ENCODE assay signal across 15 cellular contexts in genomic region chr11:62013266-62014157, GRCh38. TPM values are rescaled to one million over a fixed set of nuclear protein-coding genes. Genes with fewer than 3 reads are reported as not detected.
A peak's percentile ranks its signal among the peaks of the same experiment; 100 is the strongest.
DNase-seq lines count a peak whose midpoint lies in the region; ATAC-seq, FAIRE-seq and TF ChIP-seq lines count a peak whose summit lies in the region.
"Had no signal": no experiment of that assay in that cellular context is flagged by ENCODE, and none has a peak within 500 bp of the region (broad histone marks: within the 10 kb centered on the region; RNA-seq: fewer than 3 reads in every experiment).

No MANE protein-coding gene starts in this region.

- H3K9me3 ChIP-seq in HCT116 (ENCODE audit: control insufficient read depth in 1 of 2, insufficient read depth in 1 of 2, low read depth in 1 of 2, low read length in 2 of 2): no peaks in the 10 kb centered on the region
- H3K9me3 ChIP-seq in breast epithelium: no peaks in the 10 kb centered on the region
- H3K9me3 ChIP-seq in HepG2 (ENCODE audit: low read length): no peaks in the 10 kb centered on the region
- no peaks in the 10 kb centered on the region for H3K9me3 ChIP-seq in psoas muscle
- H3K9me3 ChIP-seq: left ventricle myocardium inferior had no signal

- no peaks in the 10 kb centered on the region for H3K36me3 ChIP-seq in HCT116 (ENCODE audit: control insufficient read depth in 1 of 2, insufficient read depth in 2 of 2, low read length in 2 of 2)
- no peaks in the 10 kb centered on the region for H3K36me3 ChIP-seq in breast epithelium
- no peaks in the 10 kb centered on the region for H3K36me3 ChIP-seq in HepG2 (replicated peaks in 1 of 2; ENCODE audit: control insufficient read depth in 1 of 2, insufficient read depth in 2 of 2, low read length in 2 of 2)
- H3K36me3 ChIP-seq in psoas muscle (ENCODE audit: insufficient read depth in 1 of 2, low read depth in 1 of 2): no peaks in the 10 kb centered on the region
- H3K36me3 ChIP-seq: left ventricle myocardium inferior, neural progenitor cell had no signal

- DNase-seq in AG09319 (ENCODE audit: extremely low read depth, low read depth) (peak; percentile 39), HCT116 (ENCODE audit: low read depth, low spot score) (no peak), breast epithelium (ENCODE audit: low spot score in 2 of 2) (peak; percentile 84 to 89), HepG2 (ENCODE audit: low spot score) (no peak), psoas muscle (no peak), NCI-H1436 treated with DMSO at 0.1 percent for 48 hours (lab: John Stamatoyannopoulos, UW) (no peak)
- DNase-seq: activated CD8-positive, alpha-beta memory T cell treated with anti-CD3 and anti-CD28 coated beads, Interleukin-2, amount 10 ng/mL, durations not matched to agents 7 days and 5 days; activated naive CD8-positive, alpha-beta T cell treated with anti-CD3 and anti-CD28 coated beads, Interleukin-2, amount 10 ng/mL, durations not matched to agents 7 days and 5 days; dermis blood vessel endothelial cell; left ventricle myocardium inferior; MV-4-11 had no signal

- intact Hi-C loops in HCT116 (cut with micrococcal nuclease): no loop called here
- intact Hi-C loops in breast epithelium (cut with DNase I; ENCODE audit: low total_unique reads): no loop called here
- intact Hi-C loops in HepG2 (cut with micrococcal nuclease; ENCODE audit: unreplicated experiment): no loop called here
- intact Hi-C loops in psoas muscle (cut with DNase I): no loop called here

- TF ChIP-seq POLR2A in HCT116 (IDR thresholded peaks at IDR 0.05; ENCODE audit: borderline replicate concordance, extremely low read depth, insufficient read depth, insufficient read length): no peak
- TF ChIP-seq POLR2A in breast epithelium (IDR thresholded peaks at IDR 0.05): no peak
- TF ChIP-seq POLR2A in HepG2 (IDR thresholded peaks at IDR 0.05; ENCODE audit: insufficient read depth in 1 of 2, low read depth in 2 of 2, low read length in 2 of 2): no peak

- H3K4me1 ChIP-seq in HCT116 (ENCODE audit: control insufficient read depth in 1 of 2, insufficient read depth in 2 of 2, low read length in 2 of 2) (peaks cover 17 to 20% of the 10 kb centered on the region in 2 experiments), breast epithelium (no peaks in the 10 kb centered on the region), HepG2 (ENCODE audit: insufficient read depth, low read length) (peaks cover 71% of the 10 kb centered on the region), psoas muscle (no peaks in the 10 kb centered on the region)
- H3K4me1 ChIP-seq: left ventricle myocardium inferior had no signal

- ATAC-seq in HCT116 (peak; percentile 21; the same call in 1 of the 2 replicates), HepG2 (no peak), GM18519 (IDR thresholded peaks at IDR 0.05; ENCODE audit: low FRiP score, unreplicated experiment) (no peak), GM21529 (IDR thresholded peaks at IDR 0.05; ENCODE audit: unreplicated experiment) (no peak), psoas muscle (no peak)
- ATAC-seq: activated CD8-positive, alpha-beta memory T cell treated with anti-CD3 and anti-CD28 coated beads, Interleukin-2, amount 10 ng/mL, durations not matched to agents 7 days and 5 days had no signal

- BruUV-seq in HCT116 (replicated peaks; lab: Mats Ljungman, UMichigan): no TSS peak
- BruUV-seq in HepG2 (replicated peaks; lab: Mats Ljungman, UMichigan): no TSS peak

- CTCF ChIA-PET in HCT116 (lab: Charles Lee) (no interaction called here), HepG2 (lab: Yijun Ruan, JAX; ENCODE audit: low intra/inter-chr PET ratio, low total read pairs) (no interaction called here)

- in situ Hi-C loops in HepG2 (cut with HindIII; ENCODE audit: extremely low pct_ligation_motif_present, low pct_unique_long_range_greater_than_20kb): no loop called here

- RAD21 ChIA-PET in HCT116 (lab: Charles Lee; ENCODE audit: low non-redundant PET in 1 of 2, low total read pairs in 2 of 2, uncharacterized antibody in 2 of 2, unreplicated experiment in 2 of 2): interaction anchor here in 1 of 2 experiments (0.6 kb wide), 1 partner anchor 30 kb away, joined by 4 read pairs; no protein-coding TSS in a partner anchor

- no peak for FAIRE-seq in HepG2 (lab: Jason Lieb, UNC)
- FAIRE-seq: TTC549 had no signal

- no peak overlapping the region for H2AFZ ChIP-seq in HCT116 (ENCODE audit: low read depth, low read length, poor library complexity, severe bottlenecking)
- no peak overlapping the region for H2AFZ ChIP-seq in HepG2 (ENCODE audit: low read length)
- H2AFZ ChIP-seq: neural progenitor cell had no signal

- H3K27me3 ChIP-seq in HCT116 (ENCODE audit: insufficient read depth, low read length) (no peaks in the 10 kb centered on the region), breast epithelium (no peaks in the 10 kb centered on the region), HepG2 (ENCODE audit: control insufficient read depth in 1 of 2, insufficient read depth in 2 of 2, low read length in 2 of 2) (no peaks in the 10 kb centered on the region), psoas muscle (ENCODE audit: insufficient read depth in 3 of 3, low read length in 2 of 3) (no peaks in the 10 kb centered on the region)
- H3K27me3 ChIP-seq: neural progenitor cell had no signal

- TF ChIP-seq CTCF in AG09319 (IDR thresholded peaks at IDR 0.05; ENCODE audit: low read depth, low read length) (no peak), HCT116 (IDR thresholded peaks at IDR 0.05 in 2 of 3, conservative IDR thresholded peaks at IDR 0.05 in 1 of 3; ENCODE audit: borderline replicate concordance in 1 of 3, insufficient read depth in 1 of 3, low read depth in 2 of 3, low read length in 2 of 3) (no peak), breast epithelium (IDR thresholded peaks at IDR 0.05) (no peak), HepG2 (CRISPR knock-in tag; IDR thresholded peaks at IDR 0.05) (no peak), psoas muscle (IDR thresholded peaks at IDR 0.05) (no peak)

- POLR2A ChIA-PET in HCT116 (lab: Charles Lee): interaction anchor here (0.6 to 1.3 kb wide), 5 partner anchors 9 to 50 kb away, joined by 3 to 4 read pairs (median 4); no protein-coding TSS in a partner anchor
- POLR2A ChIA-PET in HepG2 (lab: Yijun Ruan, JAX): interaction anchor here (0.6 to 5.2 kb wide), 11 partner anchors 12 to 90 kb away, joined by 3 to 59 read pairs (median 6); partner anchors contain the start of gene FTH1

- no peak overlapping the region for H3K4me3 ChIP-seq in HCT116 (replicated peaks in 1 of 2; ENCODE audit: low read depth in 1 of 2, low read length in 2 of 2)
- H3K4me3 ChIP-seq in breast epithelium: peak overlapping the region in 1 of 3 donors; percentile 53
- H3K4me3 ChIP-seq in HepG2 (replicated peaks in 1 of 3; ENCODE audit: insufficient read depth in 1 of 3, low read depth in 2 of 3, low read length in 3 of 3): peak overlapping the region in 1 of 3 experiments; percentile 44; a peak in 1 of 6 replicates
- H3K4me3 ChIP-seq in psoas muscle: no peak overlapping the region
- H3K4me3 ChIP-seq: left ventricle myocardium inferior, neural progenitor cell had no signal

- no peaks in the 10 kb centered on the region for H3K9me2 ChIP-seq in HCT116 (ENCODE audit: insufficient read depth)

- TF ChIP-seq EP300 in HepG2 (IDR thresholded peaks at IDR 0.05; ENCODE audit: low read depth in 2 of 2, low read length in 2 of 2) (no peak), HepG2 (CRISPR knock-in tag; IDR thresholded peaks at IDR 0.05; ENCODE audit: borderline replicate concordance) (no peak)

- 85% methylated on average over 9 of the region's 13 CpGs for WGBS in HepG2 (ENCODE audit: low lambda C conversion rate)
- 51 to 58% (median 57%) methylated on average over 13 of the region's 13 CpGs for WGBS in psoas muscle, 3 donors

- no peak for TF ChIP-seq RAD21 in HCT116 (IDR thresholded peaks at IDR 0.05; ENCODE audit: low read depth)
- no peak for TF ChIP-seq RAD21 in HepG2 (CRISPR knock-in tag; IDR thresholded peaks at IDR 0.05)

- H3K4me2 ChIP-seq in HCT116 (ENCODE audit: low read length) (peak overlapping the region; percentile 40), HepG2 (ENCODE audit: low read depth, low read length) (peak overlapping the region; percentile 58)
- H3K4me2 ChIP-seq: neural progenitor cell had no signal

- H3K9ac ChIP-seq in HCT116 (ENCODE audit: low read length) (no peak overlapping the region), HepG2 (ENCODE audit: insufficient read depth, low read depth, low read length) (peak overlapping the region; percentile 44)
- H3K9ac ChIP-seq: neural progenitor cell had no signal

- peak overlapping the region; percentile 30; the same call in 1 of the 2 replicates for H3K27ac ChIP-seq in HCT116 (ENCODE audit: low read depth, low read length)
- peak overlapping the region; percentile 82 to 83 for H3K27ac ChIP-seq in breast epithelium
- H3K27ac ChIP-seq in HepG2 (ENCODE audit: extremely low read length, insufficient read depth, low read length): peak overlapping the region; percentile 22
- no peak overlapping the region for H3K27ac ChIP-seq in psoas muscle
- H3K27ac ChIP-seq: left ventricle myocardium inferior, neural progenitor cell had no signal

- H4K20me1 ChIP-seq in HCT116 (ENCODE audit: insufficient read depth): no peaks in the 10 kb centered on the region
- H4K20me1 ChIP-seq in HepG2 (ENCODE audit: insufficient read depth, low read length): no peaks in the 10 kb centered on the region

- H3K79me2 ChIP-seq in HCT116 (ENCODE audit: insufficient read depth, low read length): no peaks in the 10 kb centered on the region
- H3K79me2 ChIP-seq in HepG2 (ENCODE audit: insufficient read depth, low read length): no peaks in the 10 kb centered on the region

RNA-seq across cellular contexts. Expression of gene FTH1, which starts 46.1 kb away (rescaled TPM):
- total RNA-seq in HCT116 (2021; ENCODE audit: unreplicated experiment): 3,345 TPM
- polyA plus RNA-seq in HCT116 (2012): 4,227 and 4,920 TPM in 2 replicates
- 1,000 to 10,000 TPM; 2,151 to 6,439 (median 3,491) TPM for total RNA-seq in breast epithelium
- 544 and 607 TPM in 2 replicates for total RNA-seq in HepG2 (2016; rRNA removed; fragmentation: Illumina TruSeq; extraction: Trizol)
- 3,105 and 3,667 TPM in 2 replicates for total RNA-seq in HepG2 (2016; cell fraction: cytosol; rRNA removed; fragmentation: Illumina TruSeq; extraction: Trizol; ENCODE audit: low read depth)
- total RNA-seq in HepG2 (2016; cell fraction: insoluble cytoplasmic fraction; rRNA removed; fragmentation: Illumina TruSeq; extraction: Trizol): 481 and 554 TPM in 2 replicates
- total RNA-seq in HepG2 (2016; cell fraction: membrane; rRNA removed; fragmentation: Illumina TruSeq; extraction: Trizol): 4,411 and 4,459 TPM in 2 replicates
- 460 and 546 TPM in 2 replicates for total RNA-seq in HepG2 (2016; cell fraction: nucleus; rRNA removed; fragmentation: Illumina TruSeq; extraction: Trizol)
- polyA plus RNA-seq in HepG2 (2011; rRNA removed): 760 and 802 TPM in 2 replicates
- polyA plus RNA-seq in HepG2 (2011; cell fraction: cytosol; rRNA removed): 904 and 962 TPM in 2 replicates
- polyA plus RNA-seq in HepG2 (2011; cell fraction: nucleus; rRNA removed): 547 and 633 TPM in 2 replicates
- 4,160 and 4,286 TPM in 2 replicates for polyA plus RNA-seq in HepG2 (2012)
- 74,852 and 83,301 TPM in 2 replicates for polyA plus RNA-seq in HepG2 (2016; cell fraction: cytosol; fragmentation: Illumina TruSeq; extraction: Trizol; ENCODE audit: low read depth)
- 2,697 and 2,813 TPM in 2 replicates for polyA plus RNA-seq in HepG2 (2016; cell fraction: insoluble cytoplasmic fraction; fragmentation: Illumina TruSeq; extraction: Trizol; ENCODE audit: low read depth)
- polyA plus RNA-seq in HepG2 (2016; cell fraction: membrane; fragmentation: Illumina TruSeq; extraction: Trizol; ENCODE audit: low read depth): 37,583 and 39,786 TPM in 2 replicates
- 2,546 and 3,012 TPM in 2 replicates for polyA plus RNA-seq in HepG2 (2016; cell fraction: nucleus; fragmentation: Illumina TruSeq; extraction: Trizol; ENCODE audit: insufficient read depth, low read depth)
- polyA minus RNA-seq in HepG2 (2011; rRNA and poly(A)+ RNA removed; ENCODE audit: low replicate concordance): 361 and 877 TPM in 2 replicates
- 693 and 773 TPM in 2 replicates for polyA minus RNA-seq in HepG2 (2011; cell fraction: cytosol; rRNA and poly(A)+ RNA removed)
- 191 and 263 TPM in 2 replicates for polyA minus RNA-seq in HepG2 (2011; cell fraction: nucleus; rRNA and poly(A)+ RNA removed)
- 1,000 to 10,000 TPM; 2,269 to 5,499 (median 3,297) TPM for total RNA-seq in psoas muscle
- over 10,000 TPM in 1 of 3 donors, 1,000 to 10,000 TPM in 2; 2,316 to 16,176 (median 3,132) TPM for polyA plus RNA-seq in psoas muscle

Comparison
In these comparisons a context has a peak if more than half of its experiments do, and no peak if none do; other contexts are left out.
1. DNase-seq: peak in AG09319 (single experiment) and breast epithelium (2 of 2); none in HCT116 (single experiment), HepG2 (single experiment), psoas muscle (0 of 2) and NCI-H1436 treated with DMSO at 0.1 percent for 48 hours (single experiment).